8 cellular contexts compared by ENCODE assay signal in the genomic region with DNA sequence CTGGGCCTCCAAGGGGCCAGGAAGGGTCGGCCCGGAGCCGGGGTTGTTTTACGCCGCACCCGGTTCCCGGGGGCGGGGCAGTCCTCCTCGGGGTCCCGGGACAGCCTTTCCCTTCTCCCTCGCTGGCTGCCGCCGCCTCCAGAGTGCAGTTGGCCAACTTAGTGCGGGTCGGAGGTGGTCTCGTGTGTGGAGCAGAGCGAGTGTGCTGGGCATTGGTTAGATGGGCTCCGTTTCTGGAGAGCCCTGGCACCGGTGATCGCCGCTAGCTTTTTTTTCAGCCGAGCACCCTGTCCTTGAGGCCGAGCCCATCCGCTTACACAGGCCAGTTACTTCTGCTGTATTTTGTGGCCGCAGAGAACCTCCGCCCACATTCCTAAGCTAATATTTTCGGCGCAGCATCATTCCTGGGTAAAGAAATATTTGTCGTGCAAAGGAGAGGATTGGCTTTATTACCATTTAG. TPM values are rescaled to one million over a fixed set of nuclear protein-coding genes. Genes with fewer than 3 reads are reported as not detected.
DNase-seq lines count a peak whose midpoint lies in the region; ATAC-seq and TF ChIP-seq lines count a peak whose summit lies in the region.

No MANE protein-coding gene starts in this region.

- in situ Hi-C loops in GM13977 (cut with MboI; ENCODE audit: low pct_unique_long_range_greater_than_20kb, low sequenced_read_pairs, unreplicated experiment) = no loop called here
- in situ Hi-C loops in astrocyte of the spinal cord (cut with HindIII; ENCODE audit: low sequenced_read_pairs) = no loop called here

- DNase-seq in AG09319 (ENCODE audit: extremely low read depth, low read depth) (peak; percentile 81), GM13977 (ENCODE audit: low spot score) (peak; percentile 53), NT2/D1 (ENCODE audit: low read depth, low spot score) (no peak), astrocyte of the spinal cord (ENCODE audit: low read depth, low spot score) (peak; percentile 90), iPS-NIHi11 (ENCODE audit: low spot score) (peak; percentile 72), smooth muscle cell (lab: John Stamatoyannopoulos, UW; ENCODE audit: unreplicated experiment) (peak; percentile 55), medulla oblongata (ENCODE audit: extremely low spot score) (no peak)

- H3K27ac ChIP-seq in smooth muscle cell (ENCODE audit: low read depth) = peak overlapping the region; percentile 90

- TF ChIP-seq CTCF in AG09319 (IDR thresholded peaks at IDR 0.05; ENCODE audit: low read depth, low read length) = no peak
- TF ChIP-seq CTCF in GM13977 (IDR thresholded peaks at IDR 0.05; ENCODE audit: extremely low read depth, insufficient read depth, missing control alignments) = no peak
- no peak for TF ChIP-seq CTCF in astrocyte of the spinal cord (IDR thresholded peaks at IDR 0.05; ENCODE audit: low read depth, low read length)
- TF ChIP-seq CTCF in smooth muscle cell (IDR thresholded peaks at IDR 0.05; ENCODE audit: borderline replicate concordance, insufficient read depth, poor library complexity, severe bottlenecking) = no peak

- peaks cover 26% of the 10 kb centered on the region for H4K20me1 ChIP-seq in smooth muscle cell (ENCODE audit: low read depth)

- H3K79me2 ChIP-seq in smooth muscle cell (ENCODE audit: low read depth) = peaks cover 67% of the 10 kb centered on the region

- 2% methylated on average over 26 of the region's 29 CpGs for WGBS in smooth muscle cell (ENCODE audit: low lambda C conversion rate)

- H2AFZ ChIP-seq in smooth muscle cell (ENCODE audit: low read depth) = peak overlapping the region; percentile 52

- H3F3A ChIP-seq in smooth muscle cell (ENCODE audit: low read depth) = peaks cover 6% of the 10 kb centered on the region

- H3K4me1 ChIP-seq in NT2/D1 (ENCODE audit: insufficient read depth, insufficient read length) = no peaks in the 10 kb centered on the region
- H3K4me1 ChIP-seq in smooth muscle cell (ENCODE audit: low read depth) = peaks cover 15% of the 10 kb centered on the region

- peak overlapping the region; percentile 96 for H3K4me2 ChIP-seq in smooth muscle cell

- peak; percentile 38 for ATAC-seq in HG02885 (IDR thresholded peaks at IDR 0.05; ENCODE audit: poor library complexity, unreplicated experiment)

- H3K4me3 ChIP-seq in NT2/D1 (ENCODE audit: insufficient read length, low read depth) (peak overlapping the region; percentile 85), astrocyte of the spinal cord (ENCODE audit: low read depth, low read length) (peak overlapping the region; percentile 82), smooth muscle cell (peak overlapping the region; percentile 77)

- H3K27me3 ChIP-seq in NT2/D1 (ENCODE audit: insufficient read depth, insufficient read length) (no peaks in the 10 kb centered on the region), smooth muscle cell (ENCODE audit: low read depth) (no peaks in the 10 kb centered on the region)

- H3K9me3 ChIP-seq in NT2/D1 (ENCODE audit: insufficient read depth, low read length) (no peaks in the 10 kb centered on the region), smooth muscle cell (replicated peaks; ENCODE audit: low read depth) (no peaks in the 10 kb centered on the region)

- H3K36me3 ChIP-seq in NT2/D1 (ENCODE audit: insufficient read depth, insufficient read length, low read length) = peaks cover 39% of the 10 kb centered on the region
- H3K36me3 ChIP-seq in smooth muscle cell (ENCODE audit: low read depth) = no peaks in the 10 kb centered on the region

- H3K9ac ChIP-seq in NT2/D1 (ENCODE audit: insufficient read length, low read depth) (peak overlapping the region; percentile 88), smooth muscle cell (ENCODE audit: low read depth) (peak overlapping the region; percentile 85)

RNA-seq across cellular contexts. Expression of gene KIF23, which starts 0.6 kb away (rescaled TPM):
- 37.4 and 44.1 TPM in 2 replicates for total RNA-seq in smooth muscle cell
- polyA plus RNA-seq in smooth muscle cell = 14.3 and 15.0 TPM in 2 replicates

RNA-seq across cellular contexts. Expression of gene RPLP1, which starts 37.9 kb away (rescaled TPM):
- total RNA-seq in smooth muscle cell = 321 and 375 TPM in 2 replicates
- 1,155 and 1,251 TPM in 2 replicates for polyA plus RNA-seq in smooth muscle cell

Comparison
In these comparisons a context has a peak if more than half of its experiments do, and no peak if none do; other contexts are left out.
1. DNase-seq: peak in AG09319 (single experiment), GM13977 (single experiment), astrocyte of the spinal cord (single experiment), iPS-NIHi11 (single experiment) and smooth muscle cell (single experiment); none in NT2/D1 (single experiment) and medulla oblongata (single experiment).
2. Peak in every context shown above with its lines, with median percentiles within 50 percentile points of each other: H3K4me3 ChIP-seq.